ENCODE assay signal across 29 cellular contexts in the genomic region with DNA sequence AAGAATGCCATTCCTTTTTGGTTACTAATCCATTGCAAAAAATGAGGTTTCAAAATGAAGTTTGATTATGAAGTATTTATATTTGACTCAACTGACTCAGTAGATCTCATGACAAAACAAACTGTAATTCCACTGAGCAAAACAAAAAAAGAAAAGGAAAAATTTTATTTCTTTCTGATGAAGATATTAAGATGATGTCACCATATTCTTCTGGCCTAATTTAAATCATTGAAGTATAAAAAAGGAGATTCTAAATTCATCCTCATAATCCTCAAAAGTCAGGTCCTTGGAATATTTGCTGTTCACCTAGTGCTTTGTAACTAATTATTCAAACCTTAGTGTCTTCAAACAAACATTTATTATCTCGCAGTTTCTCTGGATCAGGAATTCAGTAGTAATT.
"Had no signal": no experiment of that assay in that cellular context is flagged by ENCODE, and none has a peak within 500 bp of the region (broad histone marks: within the 10 kb centered on the region; RNA-seq: fewer than 3 reads in every experiment).

No MANE protein-coding gene starts in this region.

- H3K36me3 ChIP-seq: ascending aorta, cardiac muscle cell had no signal

- H3K27ac ChIP-seq: ascending aorta, cardiac muscle cell, VCaP had no signal

- ATAC-seq: activated CD8-positive, alpha-beta T cell treated with anti-CD3 and anti-CD28 coated beads for 36 hours; activated naive CD4-positive, alpha-beta T cell treated with anti-CD3 and anti-CD28 coated beads, Interleukin-2, amount 50 U/mL, for 72 hours; activated T-cell treated with anti-CD3 and anti-CD28 coated beads, Interleukin-2, amount 50 U/mL, for 4 hours; activated T-cell treated with anti-CD3 and anti-CD28 coated beads, Interleukin-2, amount 50 U/mL, for 72 hours; activated T-helper 17 cell treated with anti-CD3 and anti-CD28 coated beads, Interleukin-2, amount 50 U/mL, for 72 hours had no signal

- H3K27me3 ChIP-seq: ascending aorta, cardiac muscle cell had no signal

- H3K9me3 ChIP-seq: ascending aorta had no signal

- DNase-seq: activated B cell treated with CpG ODN at 0.5 μM for 24 hours; activated CD4-positive, alpha-beta memory T cell treated with anti-CD3 and anti-CD28 coated beads for 36 hours; activated CD4-positive, alpha-beta T cell treated with anti-CD3 and anti-CD28 coated beads for 4 hours; activated CD4-positive, alpha-beta T cell treated with anti-CD3 and anti-CD28 coated beads, Interleukin-2, amount 10 ng/mL, durations not matched to agents 24 days and 14 days; activated CD4-positive, alpha-beta T cell treated with anti-CD3 and anti-CD28 coated beads, Interleukin-2, amount 50 U/mL, for 1 hour; activated CD4-positive, alpha-beta T cell treated with anti-CD3 and anti-CD28 coated beads, Interleukin-2, amount 50 U/mL, for 4 hours; activated CD4-positive, CD25-positive, alpha-beta regulatory T cell treated with anti-CD3 and anti-CD28 coated beads, Interleukin-2, amount 50 U/mL, for 72 hours; activated CD8-positive, alpha-beta memory T cell treated with anti-CD3 and anti-CD28 coated beads, Interleukin-2, amount 50 U/mL, for 4 hours; activated CD8-positive, alpha-beta T cell treated with anti-CD3 and anti-CD28 coated beads for 36 hours; activated effector memory CD4-positive, alpha-beta T cell treated with anti-CD3 and anti-CD28 coated beads, Interleukin-2, amount 50 U/mL, for 16 hours; activated gamma-delta T cell treated with Interleukin-2 at 50 U/mL for 16 hours; activated naive CD4-positive, alpha-beta T cell; activated naive CD4-positive, alpha-beta T cell treated with anti-CD3 and anti-CD28 coated beads for 36 hours; activated naive CD4-positive, alpha-beta T cell treated with anti-CD3 and anti-CD28 coated beads, Interleukin-2, amount 50 U/mL, for 16 hours; activated naive CD8-positive, alpha-beta T cell treated with anti-CD3 and anti-CD28 coated beads for 36 hours; activated T-cell treated with anti-CD3 and anti-CD28 coated beads for 4 hours; activated T-cell treated with anti-CD3 and anti-CD28 coated beads, Interleukin-2, amount 50 U/mL, for 1 hour; activated T-cell treated with anti-CD3 and anti-CD28 coated beads, Interleukin-2, amount 50 U/mL, for 4 hours; activated T-cell treated with anti-CD3 and anti-CD28 coated beads, Interleukin-2, amount 50 U/mL, for 72 hours; amygdala; anterior cingulate cortex; caudate nucleus; cerebellar nuclear complex; T-helper 9 cell had no signal

- H3K4me3 ChIP-seq: ascending aorta, cardiac muscle cell had no signal

- H3K4me1 ChIP-seq: ascending aorta had no signal
